28 cellular contexts compared by ENCODE assay signal in the genomic region with DNA sequence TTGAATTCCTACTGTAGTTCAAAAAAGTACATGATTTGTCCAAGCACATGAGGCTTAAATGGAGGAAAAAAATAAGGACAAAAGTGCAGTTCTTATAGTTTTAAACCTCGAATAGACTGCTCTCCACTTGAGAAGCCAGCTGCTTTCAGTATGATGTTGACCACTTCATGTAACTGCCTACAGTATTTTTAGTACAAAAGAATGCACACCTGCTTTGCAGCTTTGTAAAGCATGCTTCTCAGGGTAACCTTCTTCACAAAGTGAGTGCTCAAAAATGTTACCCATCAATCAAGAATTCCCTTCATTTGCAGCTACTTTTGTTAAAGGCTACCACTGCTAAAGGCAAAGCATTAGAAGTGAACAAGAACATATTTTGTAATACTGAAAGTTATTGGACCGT.
"Had no signal": no experiment of that assay in that cellular context is flagged by ENCODE, and none has a peak within 500 bp of the region (broad histone marks: within the 10 kb centered on the region; RNA-seq: fewer than 3 reads in every experiment).

No MANE protein-coding gene starts in this region.

- FAIRE-seq: bronchial epithelial cell had no signal

- H3K27ac ChIP-seq: parathyroid adenoma, psoas muscle, sigmoid colon, stomach, thyroid gland, upper lobe of left lung, vagina had no signal

- DNase-seq: activated CD4-positive, alpha-beta memory T cell treated with anti-CD3 and anti-CD28 coated beads for 36 hours; activated CD4-positive, alpha-beta T cell treated with anti-CD3 and anti-CD28 coated beads, Interleukin-2, amount 10 ng/mL, durations not matched to agents 24 days and 14 days; activated CD4-positive, CD25-positive, alpha-beta regulatory T cell treated with anti-CD3 and anti-CD28 coated beads, Interleukin-2, amount 50 U/mL, for 72 hours; activated naive CD4-positive, alpha-beta T cell; activated T-cell treated with anti-CD3 and anti-CD28 coated beads, Interleukin-2, amount 50 U/mL, for 4 hours; anterior cingulate cortex; endodermal cell; foreskin fibroblast; head of caudate nucleus; hypothalamus; immature natural killer cell; kidney; left colon; naive thymus-derived CD8-positive, alpha-beta T cell; nucleus accumbens; psoas muscle; sigmoid colon; stimulated activated CD4-positive, alpha-beta T cell treated with anti-CD3 and anti-CD28 coated beads, Interleukin-1b, Interleukin-23, amount 100 ng/mL, for 48 hours; stimulated activated naive B cell treated with anti-CD40 and anti-IgM and Interleukin-4, amounts not matched to agents 10 μg/mL and 1 μg/mL and 100 μg/mL, for 72 hours; stomach; thyroid gland; upper lobe of left lung had no signal

- ATAC-seq: activated naive CD4-positive, alpha-beta T cell treated with anti-CD3 and anti-CD28 coated beads, Interleukin-2, amount 50 U/mL, for 72 hours; activated T-cell treated with anti-CD3 and anti-CD28 coated beads, Interleukin-2, amount 50 U/mL, for 4 hours; esophagus mucosa; left colon; naive thymus-derived CD8-positive, alpha-beta T cell; psoas muscle; stimulated activated naive B cell treated with anti-CD40 and anti-IgM and Interleukin-4, amounts not matched to agents 10 μg/mL and 1 μg/mL and 100 μg/mL, for 72 hours had no signal

- H3K27me3 ChIP-seq: sigmoid colon, thyroid gland, upper lobe of left lung, vagina had no signal

- H3K9me3 ChIP-seq: psoas muscle, sigmoid colon, stomach, thyroid gland, upper lobe of left lung, vagina had no signal

- H3K4me1 ChIP-seq: parathyroid adenoma, psoas muscle, sigmoid colon, stomach, thyroid gland, upper lobe of left lung, vagina had no signal

- H3K4me3 ChIP-seq: psoas muscle, sigmoid colon, smooth muscle cell, stomach, thyroid gland, upper lobe of left lung, vagina had no signal

- H3K36me3 ChIP-seq: sigmoid colon, stomach, thyroid gland, upper lobe of left lung, vagina had no signal
